Comparison of ENCODE assay signal across 1 cellular context in the genomic region with DNA sequence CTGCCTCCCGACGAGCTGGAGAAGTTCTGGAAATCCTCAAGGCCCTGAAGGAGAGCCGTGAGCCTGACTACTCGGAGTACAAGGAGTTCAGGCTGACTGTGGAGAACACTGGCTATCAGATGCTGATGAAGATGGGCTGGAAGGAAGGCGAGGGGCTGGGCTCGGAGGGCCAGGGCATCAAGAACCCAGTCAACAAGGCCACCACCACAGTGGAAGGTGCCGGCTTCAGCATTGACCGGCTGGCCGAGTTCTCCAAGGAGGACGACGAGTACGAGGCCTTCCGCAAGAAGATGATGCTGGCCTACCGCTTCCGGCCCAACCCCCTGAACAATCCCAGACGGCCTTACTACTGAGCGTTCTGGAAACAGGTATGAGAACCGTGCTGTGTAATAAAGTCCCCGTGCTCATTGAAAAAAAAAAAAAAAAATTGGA.
A peak's percentile ranks its signal among the peaks of the same experiment; 100 is the strongest.
TF ChIP-seq lines count a peak whose summit lies in the region.

No MANE protein-coding gene starts in this region.

TF ChIP-seq in K562, 482 proteins besides CTCF, POLR2A, EP300 and RAD21 (continued from another document and continues in another):
- TF ChIP-seq ZNF3 (CRISPR knock-in tag; IDR thresholded peaks at IDR 0.05), result no peak
- peak; percentile 83; the same call in 1 of the 2 replicates for TF ChIP-seq OTX1 (CRISPR knock-in tag; IDR thresholded peaks at IDR 0.05)
- TF ChIP-seq, protein P1, sequence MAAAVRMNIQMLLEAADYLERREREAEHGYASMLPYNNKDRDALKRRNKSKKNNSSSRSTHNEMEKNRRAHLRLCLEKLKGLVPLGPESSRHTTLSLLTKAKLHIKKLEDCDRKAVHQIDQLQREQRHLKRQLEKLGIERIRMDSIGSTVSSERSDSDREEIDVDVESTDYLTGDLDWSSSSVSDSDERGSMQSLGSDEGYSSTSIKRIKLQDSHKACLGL (CRISPR knock-in tag; IDR thresholded peaks at IDR 0.05; ENCODE audit: borderline replicate concordance, poor library complexity, severe bottlenecking), result no peak
- TF ChIP-seq, protein P2, sequence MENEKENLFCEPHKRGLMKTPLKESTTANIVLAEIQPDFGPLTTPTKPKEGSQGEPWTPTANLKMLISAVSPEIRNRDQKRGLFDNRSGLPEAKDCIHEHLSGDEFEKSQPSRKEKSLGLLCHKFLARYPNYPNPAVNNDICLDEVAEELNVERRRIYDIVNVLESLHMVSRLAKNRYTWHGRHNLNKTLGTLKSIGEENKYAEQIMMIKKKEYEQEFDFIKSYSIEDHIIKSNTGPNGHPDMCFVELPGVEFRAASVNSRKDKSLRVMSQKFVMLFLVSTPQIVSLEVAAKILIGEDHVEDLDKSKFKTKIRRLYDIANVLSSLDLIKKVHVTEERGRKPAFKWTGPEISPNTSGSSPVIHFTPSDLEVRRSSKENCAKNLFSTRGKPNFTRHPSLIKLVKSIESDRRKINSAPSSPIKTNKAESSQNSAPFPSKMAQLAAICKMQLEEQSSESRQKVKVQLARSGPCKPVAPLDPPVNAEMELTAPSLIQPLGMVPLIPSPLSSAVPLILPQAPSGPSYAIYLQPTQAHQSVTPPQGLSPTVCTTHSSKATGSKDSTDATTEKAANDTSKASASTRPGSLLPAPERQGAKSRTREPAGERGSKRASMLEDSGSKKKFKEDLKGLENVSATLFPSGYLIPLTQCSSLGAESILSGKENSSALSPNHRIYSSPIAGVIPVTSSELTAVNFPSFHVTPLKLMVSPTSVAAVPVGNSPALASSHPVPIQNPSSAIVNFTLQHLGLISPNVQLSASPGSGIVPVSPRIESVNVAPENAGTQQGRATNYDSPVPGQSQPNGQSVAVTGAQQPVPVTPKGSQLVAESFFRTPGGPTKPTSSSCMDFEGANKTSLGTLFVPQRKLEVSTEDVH (IDR thresholded peaks at IDR 0.05; ENCODE audit: low read depth, partially characterized antibody), result peak; percentile 34
- TF ChIP-seq CBX3 (IDR thresholded peaks at IDR 0.05; ENCODE audit: borderline replicate concordance in 1 of 2, low read length in 2 of 2), result peak in 1 of 2 experiments; percentile 44; a peak in 1 of 3 replicates
- peak; percentile 48 for TF ChIP-seq PRDM10 (IDR thresholded peaks at IDR 0.05; ENCODE audit: partially characterized antibody)
- TF ChIP-seq DPF2 (IDR thresholded peaks at IDR 0.05), result no peak
- peak; percentile 17 to 24; a peak in 1 of 4 replicates for TF ChIP-seq FOXK2 (conservative IDR thresholded peaks at IDR 0.05 in 1 of 2, IDR thresholded peaks at IDR 0.05 in 1 of 2; ENCODE audit: low read depth in 2 of 2)
- TF ChIP-seq EP400 (IDR thresholded peaks at IDR 0.05), result peak; percentile 21; the same call in 1 of the 2 replicates
- no peak for TF ChIP-seq CHD2 (IDR thresholded peaks at IDR 0.05; ENCODE audit: low read depth, low read length)
- TF ChIP-seq NR4A1 (CRISPR knock-in tag; IDR thresholded peaks at IDR 0.05), result no peak
- no peak for TF ChIP-seq NR4A1 (tag; IDR thresholded peaks at IDR 0.05)
- peak; percentile 33; the same call in 1 of the 2 replicates for TF ChIP-seq JUND (IDR thresholded peaks at IDR 0.05; ENCODE audit: borderline replicate concordance, low read depth, low read length)
- TF ChIP-seq JUND (tag; IDR thresholded peaks at IDR 0.05; ENCODE audit: borderline replicate concordance, low read depth, low read length), result no peak; the same call in 2 of the 3 replicates
- TF ChIP-seq, protein P3, sequence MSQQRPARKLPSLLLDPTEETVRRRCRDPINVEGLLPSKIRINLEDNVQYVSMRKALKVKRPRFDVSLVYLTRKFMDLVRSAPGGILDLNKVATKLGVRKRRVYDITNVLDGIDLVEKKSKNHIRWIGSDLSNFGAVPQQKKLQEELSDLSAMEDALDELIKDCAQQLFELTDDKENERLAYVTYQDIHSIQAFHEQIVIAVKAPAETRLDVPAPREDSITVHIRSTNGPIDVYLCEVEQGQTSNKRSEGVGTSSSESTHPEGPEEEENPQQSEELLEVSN (IDR thresholded peaks at IDR 0.05; ENCODE audit: borderline replicate concordance in 1 of 2, extremely low read depth in 1 of 2, insufficient read depth in 1 of 2, insufficient read length in 1 of 2, low read depth in 1 of 2, low read length in 1 of 2, poor library complexity in 1 of 2, severe bottlenecking in 1 of 2), result peak; percentile 5 to 40
- no peak for TF ChIP-seq HNRNPH1 (optimal IDR thresholded peaks at IDR 0.05; ENCODE audit: low read depth, low read length)
- peak; percentile 72 for TF ChIP-seq SUPT5H (IDR thresholded peaks at IDR 0.05)
- TF ChIP-seq SP1 (CRISPR knock-in tag; IDR thresholded peaks at IDR 0.05), result 0 out of 2 replicates have a peak, but pooled peaks have one; percentile 55
- TF ChIP-seq MYC (IDR thresholded peaks at IDR 0.05; ENCODE audit: low read depth, low read length), result peak; percentile 13; the same call in 1 of the 2 replicates
- no peak for TF ChIP-seq MYC (CRISPR knock-in tag; IDR thresholded peaks at IDR 0.05; ENCODE audit: borderline replicate concordance, low read depth)
- TF ChIP-seq TBP (optimal IDR thresholded peaks at IDR 0.05; ENCODE audit: low read depth, low read length), result peak; percentile 41
- peak; percentile 15; the same call in 1 of the 2 replicates for TF ChIP-seq DMBX1 (CRISPR knock-in tag; IDR thresholded peaks at IDR 0.05; ENCODE audit: borderline replicate concordance)
- no peak for TF ChIP-seq FOXP1 (CRISPR knock-in tag; IDR thresholded peaks at IDR 0.05)
- TF ChIP-seq, protein P4, sequence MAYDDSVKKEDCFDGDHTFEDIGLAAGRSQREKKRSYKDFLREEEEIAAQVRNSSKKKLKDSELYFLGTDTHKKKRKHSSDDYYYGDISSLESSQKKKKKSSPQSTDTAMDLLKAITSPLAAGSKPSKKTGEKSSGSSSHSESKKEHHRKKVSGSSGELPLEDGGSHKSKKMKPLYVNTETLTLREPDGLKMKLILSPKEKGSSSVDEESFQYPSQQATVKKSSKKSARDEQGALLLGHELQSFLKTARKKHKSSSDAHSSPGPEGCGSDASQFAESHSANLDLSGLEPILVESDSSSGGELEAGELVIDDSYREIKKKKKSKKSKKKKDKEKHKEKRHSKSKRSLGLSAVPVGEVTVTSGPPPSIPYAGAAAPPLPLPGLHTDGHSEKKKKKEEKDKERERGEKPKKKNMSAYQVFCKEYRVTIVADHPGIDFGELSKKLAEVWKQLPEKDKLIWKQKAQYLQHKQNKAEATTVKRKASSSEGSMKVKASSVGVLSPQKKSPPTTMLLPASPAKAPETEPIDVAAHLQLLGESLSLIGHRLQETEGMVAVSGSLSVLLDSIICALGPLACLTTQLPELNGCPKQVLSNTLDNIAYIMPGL (CRISPR knock-in tag; IDR thresholded peaks at IDR 0.05), result no peak
- TF ChIP-seq RBFOX2 (IDR thresholded peaks at IDR 0.05; ENCODE audit: low read depth, low read length), result peak; percentile 69
- TF ChIP-seq ATF1 (CRISPR knock-in tag; IDR thresholded peaks at IDR 0.05), result no peak
- peak; percentile 53; the same call in 1 of the 2 replicates for TF ChIP-seq ATF1 (tag; IDR thresholded peaks at IDR 0.05)
- no peak for TF ChIP-seq TOE1 (IDR thresholded peaks at IDR 0.05; ENCODE audit: borderline replicate concordance)
- TF ChIP-seq TOE1 (CRISPR knock-in tag; IDR thresholded peaks at IDR 0.05; ENCODE audit: borderline replicate concordance, low read depth), result no peak
- TF ChIP-seq CTBP1 (IDR thresholded peaks at IDR 0.05; ENCODE audit: borderline replicate concordance), result peak; percentile 73
- no peak for TF ChIP-seq EHMT2 (IDR thresholded peaks at IDR 0.05)
- TF ChIP-seq ZNF217 (CRISPR knock-in tag; IDR thresholded peaks at IDR 0.05), result no peak
- TF ChIP-seq, protein P5, sequence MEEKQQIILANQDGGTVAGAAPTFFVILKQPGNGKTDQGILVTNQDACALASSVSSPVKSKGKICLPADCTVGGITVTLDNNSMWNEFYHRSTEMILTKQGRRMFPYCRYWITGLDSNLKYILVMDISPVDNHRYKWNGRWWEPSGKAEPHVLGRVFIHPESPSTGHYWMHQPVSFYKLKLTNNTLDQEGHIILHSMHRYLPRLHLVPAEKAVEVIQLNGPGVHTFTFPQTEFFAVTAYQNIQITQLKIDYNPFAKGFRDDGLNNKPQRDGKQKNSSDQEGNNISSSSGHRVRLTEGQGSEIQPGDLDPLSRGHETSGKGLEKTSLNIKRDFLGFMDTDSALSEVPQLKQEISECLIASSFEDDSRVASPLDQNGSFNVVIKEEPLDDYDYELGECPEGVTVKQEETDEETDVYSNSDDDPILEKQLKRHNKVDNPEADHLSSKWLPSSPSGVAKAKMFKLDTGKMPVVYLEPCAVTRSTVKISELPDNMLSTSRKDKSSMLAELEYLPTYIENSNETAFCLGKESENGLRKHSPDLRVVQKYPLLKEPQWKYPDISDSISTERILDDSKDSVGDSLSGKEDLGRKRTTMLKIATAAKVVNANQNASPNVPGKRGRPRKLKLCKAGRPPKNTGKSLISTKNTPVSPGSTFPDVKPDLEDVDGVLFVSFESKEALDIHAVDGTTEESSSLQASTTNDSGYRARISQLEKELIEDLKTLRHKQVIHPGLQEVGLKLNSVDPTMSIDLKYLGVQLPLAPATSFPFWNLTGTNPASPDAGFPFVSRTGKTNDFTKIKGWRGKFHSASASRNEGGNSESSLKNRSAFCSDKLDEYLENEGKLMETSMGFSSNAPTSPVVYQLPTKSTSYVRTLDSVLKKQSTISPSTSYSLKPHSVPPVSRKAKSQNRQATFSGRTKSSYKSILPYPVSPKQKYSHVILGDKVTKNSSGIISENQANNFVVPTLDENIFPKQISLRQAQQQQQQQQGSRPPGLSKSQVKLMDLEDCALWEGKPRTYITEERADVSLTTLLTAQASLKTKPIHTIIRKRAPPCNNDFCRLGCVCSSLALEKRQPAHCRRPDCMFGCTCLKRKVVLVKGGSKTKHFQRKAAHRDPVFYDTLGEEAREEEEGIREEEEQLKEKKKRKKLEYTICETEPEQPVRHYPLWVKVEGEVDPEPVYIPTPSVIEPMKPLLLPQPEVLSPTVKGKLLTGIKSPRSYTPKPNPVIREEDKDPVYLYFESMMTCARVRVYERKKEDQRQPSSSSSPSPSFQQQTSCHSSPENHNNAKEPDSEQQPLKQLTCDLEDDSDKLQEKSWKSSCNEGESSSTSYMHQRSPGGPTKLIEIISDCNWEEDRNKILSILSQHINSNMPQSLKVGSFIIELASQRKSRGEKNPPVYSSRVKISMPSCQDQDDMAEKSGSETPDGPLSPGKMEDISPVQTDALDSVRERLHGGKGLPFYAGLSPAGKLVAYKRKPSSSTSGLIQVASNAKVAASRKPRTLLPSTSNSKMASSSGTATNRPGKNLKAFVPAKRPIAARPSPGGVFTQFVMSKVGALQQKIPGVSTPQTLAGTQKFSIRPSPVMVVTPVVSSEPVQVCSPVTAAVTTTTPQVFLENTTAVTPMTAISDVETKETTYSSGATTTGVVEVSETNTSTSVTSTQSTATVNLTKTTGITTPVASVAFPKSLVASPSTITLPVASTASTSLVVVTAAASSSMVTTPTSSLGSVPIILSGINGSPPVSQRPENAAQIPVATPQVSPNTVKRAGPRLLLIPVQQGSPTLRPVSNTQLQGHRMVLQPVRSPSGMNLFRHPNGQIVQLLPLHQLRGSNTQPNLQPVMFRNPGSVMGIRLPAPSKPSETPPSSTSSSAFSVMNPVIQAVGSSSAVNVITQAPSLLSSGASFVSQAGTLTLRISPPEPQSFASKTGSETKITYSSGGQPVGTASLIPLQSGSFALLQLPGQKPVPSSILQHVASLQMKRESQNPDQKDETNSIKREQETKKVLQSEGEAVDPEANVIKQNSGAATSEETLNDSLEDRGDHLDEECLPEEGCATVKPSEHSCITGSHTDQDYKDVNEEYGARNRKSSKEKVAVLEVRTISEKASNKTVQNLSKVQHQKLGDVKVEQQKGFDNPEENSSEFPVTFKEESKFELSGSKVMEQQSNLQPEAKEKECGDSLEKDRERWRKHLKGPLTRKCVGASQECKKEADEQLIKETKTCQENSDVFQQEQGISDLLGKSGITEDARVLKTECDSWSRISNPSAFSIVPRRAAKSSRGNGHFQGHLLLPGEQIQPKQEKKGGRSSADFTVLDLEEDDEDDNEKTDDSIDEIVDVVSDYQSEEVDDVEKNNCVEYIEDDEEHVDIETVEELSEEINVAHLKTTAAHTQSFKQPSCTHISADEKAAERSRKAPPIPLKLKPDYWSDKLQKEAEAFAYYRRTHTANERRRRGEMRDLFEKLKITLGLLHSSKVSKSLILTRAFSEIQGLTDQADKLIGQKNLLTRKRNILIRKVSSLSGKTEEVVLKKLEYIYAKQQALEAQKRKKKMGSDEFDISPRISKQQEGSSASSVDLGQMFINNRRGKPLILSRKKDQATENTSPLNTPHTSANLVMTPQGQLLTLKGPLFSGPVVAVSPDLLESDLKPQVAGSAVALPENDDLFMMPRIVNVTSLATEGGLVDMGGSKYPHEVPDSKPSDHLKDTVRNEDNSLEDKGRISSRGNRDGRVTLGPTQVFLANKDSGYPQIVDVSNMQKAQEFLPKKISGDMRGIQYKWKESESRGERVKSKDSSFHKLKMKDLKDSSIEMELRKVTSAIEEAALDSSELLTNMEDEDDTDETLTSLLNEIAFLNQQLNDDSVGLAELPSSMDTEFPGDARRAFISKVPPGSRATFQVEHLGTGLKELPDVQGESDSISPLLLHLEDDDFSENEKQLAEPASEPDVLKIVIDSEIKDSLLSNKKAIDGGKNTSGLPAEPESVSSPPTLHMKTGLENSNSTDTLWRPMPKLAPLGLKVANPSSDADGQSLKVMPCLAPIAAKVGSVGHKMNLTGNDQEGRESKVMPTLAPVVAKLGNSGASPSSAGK (IDR thresholded peaks at IDR 0.05), result peak; percentile 57; the same call in 1 of the 2 replicates
- TF ChIP-seq ZFX (CRISPR knock-in tag; IDR thresholded peaks at IDR 0.05), result peak; percentile 91
- TF ChIP-seq MBD2 (IDR thresholded peaks at IDR 0.05; ENCODE audit: borderline replicate concordance, low read depth), result no peak
